Comparison of ENCODE assay signal across 9 cellular contexts in the genomic region with DNA sequence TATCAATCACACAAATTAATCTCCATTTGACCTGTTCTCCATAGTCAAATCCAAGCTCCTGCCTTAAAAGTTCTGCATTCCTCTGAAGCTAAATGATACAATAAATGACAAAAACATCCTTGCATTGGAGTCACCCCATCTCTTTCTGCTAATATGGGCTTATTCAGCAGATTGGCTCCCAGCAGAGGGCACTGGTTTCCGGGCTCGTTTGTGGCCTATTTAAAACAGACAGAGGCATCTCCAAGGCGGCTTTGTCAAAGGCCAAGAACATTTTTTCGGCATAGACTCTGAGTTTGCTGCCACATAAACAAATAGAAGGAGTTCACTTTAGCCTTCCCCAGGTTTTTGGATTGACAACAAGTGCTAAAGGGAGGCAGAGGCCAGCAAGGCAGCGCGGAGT.
DNase-seq lines count a peak whose midpoint lies in the region; ATAC-seq, FAIRE-seq and TF ChIP-seq lines count a peak whose summit lies in the region.
"Had no signal": no experiment of that assay in that cellular context is flagged by ENCODE, and none has a peak within 500 bp of the region (broad histone marks: within the 10 kb centered on the region; RNA-seq: fewer than 3 reads in every experiment).

No MANE protein-coding gene starts in this region.

- no TSS peak for BruUV-seq in GM12878 (replicated peaks; lab: Mats Ljungman, UMichigan)

- no peaks in the 10 kb centered on the region for H3K4me1 Mint-ChIP-seq in stimulated activated memory B cell treated with anti-CD40 and anti-IgM and Interleukin-4, amounts not matched to agents 10 μg/mL and 1 μg/mL and 100 μg/mL, for 72 hours

- in situ Hi-C loops in GM12878 (cut with MboI): no loop called here

- H3K4me3 ChIP-seq in AG04449 (ENCODE audit: low read depth, low read length) (no peak overlapping the region), GM12878 (no peak overlapping the region), kidney epithelial cell (ENCODE audit: low read depth, low read length) (no peak overlapping the region)
- H3K4me3 ChIP-seq: pancreas had no signal

- 43% methylated on average over 6 of the region's 6 CpGs for WGBS in GM12878 (ENCODE audit: insufficient coverage, insufficient replicate concordance, low lambda C conversion rate, missing lambda C conversion rate)

- H2AFZ ChIP-seq in GM12878 (ENCODE audit: control insufficient read depth, low read depth, low read length): no peak overlapping the region

- CTCF ChIA-PET in AG04449 (lab: Yijun Ruan, JAX): interaction anchor here (0.7 to 3.8 kb wide), 7 partner anchors 8 to 222 kb away, joined by 3 to 12 read pairs (median 4); no protein-coding TSS in a partner anchor
- CTCF ChIA-PET in HEK293T (lab: Yijun Ruan, JAX): interaction anchor here (1.0 kb wide), 1 partner anchor 17 kb away, joined by 3 read pairs; no protein-coding TSS in a partner anchor
- CTCF ChIA-PET in GM12878 (lab: Yijun Ruan, JAX): interaction anchor here (0.6 to 1.4 kb wide), 5 partner anchors 33 to 988 kb away, joined by 3 to 7 read pairs (median 3); no protein-coding TSS in a partner anchor

- H3K27me3 ChIP-seq in GM12878 (replicated peaks in 1 of 2; ENCODE audit: control insufficient read depth in 2 of 2, insufficient read depth in 2 of 2, low read length in 1 of 2): peaks cover 0 to 4% of the 10 kb centered on the region in 2 experiments; a peak in 2 of 4 replicates
- no peaks in the 10 kb centered on the region for H3K27me3 ChIP-seq in kidney epithelial cell (ENCODE audit: control insufficient read depth, insufficient read depth, low read length)
- H3K27me3 ChIP-seq: pancreas had no signal

- H3K27ac ChIP-seq in GM12878 (ENCODE audit: control insufficient read depth, insufficient read depth): no peak overlapping the region
- H3K27ac ChIP-seq: pancreas had no signal

- no peaks in the 10 kb centered on the region for H3K79me2 ChIP-seq in GM12878 (ENCODE audit: control insufficient read depth, insufficient read depth, low read length)

- H3K36me3 Mint-ChIP-seq in stimulated activated memory B cell treated with anti-CD40 and anti-IgM and Interleukin-4, amounts not matched to agents 10 μg/mL and 1 μg/mL and 100 μg/mL, for 72 hours: no peaks in the 10 kb centered on the region

- ATAC-seq in GM12878: 0 out of 3 replicates have a peak, but pooled peaks have one; percentile 29
- ATAC-seq in stimulated activated memory B cell treated with anti-CD40 and anti-IgM and Interleukin-4, amounts not matched to agents 10 μg/mL and 1 μg/mL and 100 μg/mL, for 72 hours: no peak
- ATAC-seq in GM21390 (IDR thresholded peaks at IDR 0.05; ENCODE audit: unreplicated experiment): no peak
- ATAC-seq: pancreas had no signal

- H3K9me3 ChIP-seq in GM12878 (replicated peaks; ENCODE audit: control insufficient read depth, insufficient read depth, low read length): no peaks in the 10 kb centered on the region
- H3K9me3 ChIP-seq: pancreas had no signal

- POLR2A ChIA-PET in AG04449 (lab: Yijun Ruan, JAX): no interaction called here
- POLR2A ChIA-PET in HEK293T (lab: Yijun Ruan, JAX): no interaction called here
- POLR2A ChIA-PET in GM12878 (lab: Charles Lee): no interaction called here

- H3K9ac ChIP-seq in GM12878 (ENCODE audit: control insufficient read depth, insufficient read depth, low read length): no peak overlapping the region

- RAD21 ChIA-PET in GM12878 (lab: Charles Lee; ENCODE audit: unreplicated experiment): interaction anchor here (1.1 to 1.2 kb wide), 2 partner anchors 62 to 63 kb away, joined by 3 read pairs; no protein-coding TSS in a partner anchor

- H4K20me1 ChIP-seq in GM12878 (ENCODE audit: control insufficient read depth, insufficient read depth): no peaks in the 10 kb centered on the region

- SMC1A ChIA-PET in GM12878 (lab: Charles Lee; ENCODE audit: uncharacterized antibody, unreplicated experiment): no interaction called here

- no peak for TF ChIP-seq EP300 in GM12878 (IDR thresholded peaks at IDR 0.05; ENCODE audit: borderline replicate concordance in 1 of 2, control insufficient read depth in 1 of 2, low read depth in 2 of 2, low read length in 2 of 2)

- no peak overlapping the region for H3K4me3 Mint-ChIP-seq in stimulated activated memory B cell treated with anti-CD40 and anti-IgM and Interleukin-4, amounts not matched to agents 10 μg/mL and 1 μg/mL and 100 μg/mL, for 72 hours

- no peaks in the 10 kb centered on the region for H3K9me3 Mint-ChIP-seq in stimulated activated memory B cell treated with anti-CD40 and anti-IgM and Interleukin-4, amounts not matched to agents 10 μg/mL and 1 μg/mL and 100 μg/mL, for 72 hours

- H3K4me2 ChIP-seq in GM12878 (ENCODE audit: control insufficient read depth, insufficient read depth): no peak overlapping the region

- no peak for TF ChIP-seq RAD21 in GM12878 (IDR thresholded peaks at IDR 0.05; ENCODE audit: insufficient read depth, low read depth, low read length)

- peaks cover 17% of the 10 kb centered on the region for H3K27me3 Mint-ChIP-seq in stimulated activated memory B cell treated with anti-CD40 and anti-IgM and Interleukin-4, amounts not matched to agents 10 μg/mL and 1 μg/mL and 100 μg/mL, for 72 hours

- H3K36me3 ChIP-seq in GM12878 (ENCODE audit: control insufficient read depth in 2 of 2, insufficient read depth in 2 of 2, low read length in 1 of 2) (no peaks in the 10 kb centered on the region), kidney epithelial cell (ENCODE audit: control insufficient read depth, insufficient read depth, low read length) (no peaks in the 10 kb centered on the region)
- H3K36me3 ChIP-seq: pancreas had no signal

- no peaks in the 10 kb centered on the region for H3K4me1 ChIP-seq in GM12878 (ENCODE audit: control insufficient read depth, insufficient read depth, low read length)
- H3K4me1 ChIP-seq: pancreas had no signal

- TF ChIP-seq CTCF in AG04449 (IDR thresholded peaks at IDR 0.05; ENCODE audit: insufficient read depth, low read length, missing control alignments) (peak; percentile 16), GM12878 (IDR thresholded peaks at IDR 0.05 in 2 of 3, conservative IDR thresholded peaks at IDR 0.05 in 1 of 3; ENCODE audit: control insufficient read depth in 2 of 3, extremely low read depth in 1 of 3, insufficient read depth in 1 of 3, low read depth in 3 of 3, low read length in 3 of 3) (peak in 2 of 3 experiments; percentile 13 to 19; a peak in 2 of 6 replicates), kidney epithelial cell (IDR thresholded peaks at IDR 0.05; ENCODE audit: insufficient read depth, low read length, poor library complexity, severe bottlenecking) (peak; percentile 20)

- no peak overlapping the region for H3K27ac Mint-ChIP-seq in stimulated activated memory B cell treated with anti-CD40 and anti-IgM and Interleukin-4, amounts not matched to agents 10 μg/mL and 1 μg/mL and 100 μg/mL, for 72 hours

- FAIRE-seq in GM12878 (lab: Jason Lieb, UNC): no peak
- FAIRE-seq: pancreas had no signal

- intact Hi-C loops in GM12878 (cut with micrococcal nuclease; ENCODE audit: unreplicated experiment): no loop called here

- no peak for TF ChIP-seq POLR2A in GM12878 (IDR thresholded peaks at IDR 0.05; ENCODE audit: low read depth, low read length)

- DNase-seq in AG04449 (ENCODE audit: low read depth, low spot score) (no peak), HEK293T (ENCODE audit: extremely low spot score) (peak; percentile 4), GM12878 (ENCODE audit: low read depth, low spot score) (no peak), kidney epithelial cell (ENCODE audit: low read depth) (no peak), A172 (ENCODE audit: low spot score) (no peak)
- DNase-seq in activated CD4-positive, alpha-beta T cell treated with anti-CD3 and anti-CD28 coated beads for 4 hours: no peak

TF ChIP-seq in HEK293T, 16 proteins besides CTCF, POLR2A, EP300 and RAD21:
- TF ChIP-seq ARNT (IDR thresholded peaks at IDR 0.05) (no peak), L3MBTL2 (conservative IDR thresholded peaks at IDR 0.05) (no peak), ELF4 (IDR thresholded peaks at IDR 0.05) (no peak), ZNF384 (IDR thresholded peaks at IDR 0.05) (no peak), LEF1 (IDR thresholded peaks at IDR 0.05; ENCODE audit: borderline replicate concordance) (no peak), SUZ12 (IDR thresholded peaks at IDR 0.05) (no peak)
- TF ChIP-seq, protein P1, sequence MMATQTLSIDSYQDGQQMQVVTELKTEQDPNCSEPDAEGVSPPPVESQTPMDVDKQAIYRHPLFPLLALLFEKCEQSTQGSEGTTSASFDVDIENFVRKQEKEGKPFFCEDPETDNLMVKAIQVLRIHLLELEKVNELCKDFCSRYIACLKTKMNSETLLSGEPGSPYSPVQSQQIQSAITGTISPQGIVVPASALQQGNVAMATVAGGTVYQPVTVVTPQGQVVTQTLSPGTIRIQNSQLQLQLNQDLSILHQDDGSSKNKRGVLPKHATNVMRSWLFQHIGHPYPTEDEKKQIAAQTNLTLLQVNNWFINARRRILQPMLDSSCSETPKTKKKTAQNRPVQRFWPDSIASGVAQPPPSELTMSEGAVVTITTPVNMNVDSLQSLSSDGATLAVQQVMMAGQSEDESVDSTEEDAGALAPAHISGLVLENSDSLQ (IDR thresholded peaks at IDR 0.05): no peak

TF ChIP-seq in GM12878, 131 proteins besides CTCF, POLR2A, EP300 and RAD21 (continues in another document):
- TF ChIP-seq EZH2 (IDR thresholded peaks at IDR 0.05; ENCODE audit: borderline replicate concordance, control insufficient read depth, low read depth, low read length): no peak
- TF ChIP-seq ZBED1 (IDR thresholded peaks at IDR 0.05; ENCODE audit: borderline replicate concordance): no peak
- no peak for TF ChIP-seq HDGF (IDR thresholded peaks at IDR 0.05)
- no peak for TF ChIP-seq YBX1 (IDR thresholded peaks at IDR 0.05)
- no peak for TF ChIP-seq BACH1 (IDR thresholded peaks at IDR 0.05; ENCODE audit: borderline replicate concordance)
- no peak for TF ChIP-seq CBFB (IDR thresholded peaks at IDR 0.05; ENCODE audit: low read depth)
- TF ChIP-seq SREBF1 (IDR thresholded peaks at IDR 0.05; ENCODE audit: low read length): no peak
- no peak for TF ChIP-seq PAX5 (IDR thresholded peaks at IDR 0.05; ENCODE audit: borderline replicate concordance, low read depth, low read length)
- no peak for TF ChIP-seq JUNB (IDR thresholded peaks at IDR 0.05)
- no peak for TF ChIP-seq RELA (IDR thresholded peaks at IDR 0.05; ENCODE audit: borderline replicate concordance, partially characterized antibody)
- no peak for TF ChIP-seq SMC3 (IDR thresholded peaks at IDR 0.05; ENCODE audit: borderline replicate concordance, low read length)
- TF ChIP-seq KDM1A (IDR thresholded peaks at IDR 0.05; ENCODE audit: borderline replicate concordance): no peak
